Comparison of ENCODE assay signal across 21 cellular contexts in the genomic region with DNA sequence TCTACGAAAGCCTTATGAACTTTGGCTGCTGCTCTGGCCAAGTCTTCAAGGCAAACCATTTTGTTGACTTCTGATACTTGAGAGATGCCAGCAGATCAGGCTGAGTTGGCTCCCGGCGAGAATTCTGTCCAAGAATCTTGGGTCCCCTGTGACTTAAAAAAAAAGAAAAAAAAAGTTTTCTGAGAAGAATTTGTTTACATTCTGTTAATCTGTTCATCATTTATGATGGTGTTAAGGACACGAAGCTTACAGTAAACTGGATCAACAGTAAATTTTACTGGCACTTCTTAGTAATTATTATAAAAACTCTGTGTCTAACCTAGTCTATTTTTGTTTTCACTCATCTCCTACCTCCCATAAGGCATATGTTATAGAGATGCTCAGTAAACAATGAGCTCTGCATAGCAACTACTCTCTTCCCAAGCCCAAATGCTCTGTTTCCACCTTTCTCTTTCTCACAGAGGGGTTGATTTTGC.
A peak's percentile ranks its signal among the peaks of the same experiment; 100 is the strongest.
DNase-seq lines count a peak whose midpoint lies in the region; ATAC-seq, FAIRE-seq and TF ChIP-seq lines count a peak whose summit lies in the region.
"Had no signal": no experiment of that assay in that cellular context is flagged by ENCODE, and none has a peak within 500 bp of the region (broad histone marks: within the 10 kb centered on the region; RNA-seq: fewer than 3 reads in every experiment).

No MANE protein-coding gene starts in this region.

- intact Hi-C loops in IMR-90 (cut with micrococcal nuclease), result no loop called here
- intact Hi-C loops in esophagus squamous epithelium (cut with DNase I), result no loop called here
- intact Hi-C loops in body of pancreas (cut with DNase I), result no loop called here

- H3K4me1 ChIP-seq in IMR-90 (ENCODE audit: control insufficient read depth, insufficient read depth, low read length), result peaks cover 22% of the 10 kb centered on the region
- peaks cover 0 to 26% (median 0%) of the 10 kb centered on the region in 3 donors for H3K4me1 ChIP-seq in esophagus squamous epithelium
- H3K4me1 ChIP-seq in muscle layer of duodenum (ENCODE audit: control insufficient read depth in 1 of 2, insufficient read depth in 2 of 2, low read length in 2 of 2), result peaks cover 0 to 4% of the 10 kb centered on the region in 2 donors
- peaks cover 4% of the 10 kb centered on the region for H3K4me1 ChIP-seq in body of pancreas

- peak overlapping the region; percentile 75 for H3K4me2 ChIP-seq in IMR-90 (ENCODE audit: low read depth, low read length)

- TF ChIP-seq POLR2A in IMR-90 (IDR thresholded peaks at IDR 0.05; ENCODE audit: low read depth, low read length), result no peak
- TF ChIP-seq POLR2A in esophagus squamous epithelium (IDR thresholded peaks at IDR 0.05), result no peak
- TF ChIP-seq POLR2A in body of pancreas (IDR thresholded peaks at IDR 0.05), result no peak

- peak overlapping the region; percentile 97 for H3K27ac ChIP-seq in IMR-90 (ENCODE audit: insufficient read depth, low read length)
- H3K27ac ChIP-seq in esophagus squamous epithelium, result peak overlapping the region in 3 of 4 donors; percentile 45 to 71 (median 53)
- peak overlapping the region; percentile 33 for H3K27ac ChIP-seq in muscle layer of duodenum (ENCODE audit: low read length)
- no peak overlapping the region for H3K27ac ChIP-seq in body of pancreas

- H2BK120ac ChIP-seq in IMR-90 (ENCODE audit: low read depth, low read length), result peak overlapping the region; percentile 98

- no TSS peak for BruUV-seq in IMR-90 (replicated peaks; lab: Mats Ljungman, UMichigan)

- H4K91ac ChIP-seq in IMR-90 (ENCODE audit: insufficient read depth, low read depth, low read length), result peak overlapping the region; percentile 95

- peak overlapping the region; percentile 99 for H3K18ac ChIP-seq in IMR-90 (ENCODE audit: low read depth, low read length)

- dilution Hi-C loops in IMR-90 (cut with HindIII; ENCODE audit: low sequenced_read_pairs, unreplicated experiment), result no loop called here

- peaks cover 11% of the 10 kb centered on the region for H3K9me1 ChIP-seq in IMR-90 (ENCODE audit: insufficient read depth, low read length)

- FAIRE-seq in GM19239 (lab: Jason Lieb, UNC), result no peak
- FAIRE-seq: frontal cortex, GM12878 had no signal

- H2AFZ ChIP-seq in IMR-90 (replicated peaks; ENCODE audit: low read length, poor library complexity), result no peak overlapping the region

- peak; percentile 91 for DNase-seq in AG10803 (ENCODE audit: low read depth)
- DNase-seq in IMR-90, result no peak
- DNase-seq in esophagus squamous epithelium (lab: John Stamatoyannopoulos, UW), result no peak
- DNase-seq in NCI-H2029 (lab: John Stamatoyannopoulos, UW), result no peak
- no peak for DNase-seq in GM19239 (ENCODE audit: insufficient read length, low spot score)
- no peak for DNase-seq in body of pancreas
- no peak for DNase-seq in LoVo (ENCODE audit: low spot score)
- DNase-seq: activated CD8-positive, alpha-beta memory T cell treated with anti-CD3 and anti-CD28 coated beads for 24 hours; activated naive CD8-positive, alpha-beta T cell treated with anti-CD3 and anti-CD28 coated beads for 36 hours; BE2C; caudate nucleus; effector CD4-positive, alpha-beta T cell; KG1; NCI-H1092 treated with DMSO at 0.1 percent for 48 hours; stimulated activated CD4-positive, alpha-beta T cell treated with anti-CD3 and anti-CD28 coated beads, Interleukin-4, amount 100 ng/mL, for 1 hour had no signal

- peak overlapping the region; percentile 100 for H2BK5ac ChIP-seq in IMR-90 (ENCODE audit: low read depth, low read length, poor library complexity, severe bottlenecking)

- no peak for TF ChIP-seq RAD21 in IMR-90 (IDR thresholded peaks at IDR 0.05; ENCODE audit: low read length)

- in situ Hi-C loops in IMR-90 (cut with MboI; ENCODE audit: low sequenced_read_pairs), result no loop called here

- H2AK5ac ChIP-seq in IMR-90 (ENCODE audit: low read depth, low read length), result peak overlapping the region; percentile 82

- H4K20me1 ChIP-seq in IMR-90 (ENCODE audit: insufficient read depth, low read length), result no peaks in the 10 kb centered on the region

- H3K14ac ChIP-seq in IMR-90 (replicated peaks; ENCODE audit: low read depth, low read length), result peak overlapping the region; percentile 78

- peak overlapping the region; percentile 31 for H3K23ac ChIP-seq in IMR-90 (ENCODE audit: low read depth, low read length)

- H3K4me3 ChIP-seq in AG10803 (ENCODE audit: low read length), result peak overlapping the region; percentile 51
- peak overlapping the region; percentile 20; the same call in 1 of the 2 replicates for H3K4me3 ChIP-seq in IMR-90 (ENCODE audit: insufficient read depth, low read depth, low read length)
- no peak overlapping the region for H3K4me3 ChIP-seq in esophagus squamous epithelium
- H3K4me3 ChIP-seq in muscle layer of duodenum (ENCODE audit: low read depth in 1 of 2, low read length in 2 of 2), result no peak overlapping the region
- no peak overlapping the region for H3K4me3 ChIP-seq in body of pancreas
- H3K4me3 ChIP-seq: GM12878, ovary, skin epidermis had no signal

- H4K8ac ChIP-seq in IMR-90 (ENCODE audit: low read depth in 2 of 2, low read length in 2 of 2), result peak overlapping the region; percentile 80 to 92

- CTCF ChIA-PET in IMR-90 (lab: Yijun Ruan, JAX), result interaction anchor here (1.0 kb wide), 1 partner anchor 186 kb away, joined by 3 read pairs; no protein-coding TSS in a partner anchor

- ATAC-seq in IMR-90 (ENCODE audit: low read depth) (peak; percentile 16), body of pancreas (no peak)
- ATAC-seq: activated CD4-positive, CD25-positive, alpha-beta regulatory T cell treated with anti-CD3 and anti-CD28 coated beads, Interleukin-2, amount 50 U/mL, for 24 hours; GM12878 had no signal

- peak overlapping the region; percentile 99 for H4K5ac ChIP-seq in IMR-90 (ENCODE audit: low read depth, low read length)

- H3K4ac ChIP-seq in IMR-90 (ENCODE audit: low read depth, low read length), result peak overlapping the region; percentile 90

- peak overlapping the region; percentile 89 for H3K9ac ChIP-seq in IMR-90 (ENCODE audit: low read depth, low read length)

- H3K36me3 ChIP-seq in IMR-90 (ENCODE audit: control insufficient read depth, insufficient read depth, low read length) (no peaks in the 10 kb centered on the region), esophagus squamous epithelium (no peaks in the 10 kb centered on the region), muscle layer of duodenum (ENCODE audit: control insufficient read depth in 1 of 2, insufficient read depth in 2 of 2, low read length in 2 of 2) (no peaks in the 10 kb centered on the region), body of pancreas (replicated peaks in 1 of 2; ENCODE audit: insufficient read depth in 1 of 2, low read depth in 2 of 2) (no peaks in the 10 kb centered on the region)
- H3K36me3 ChIP-seq: BE2C, ovary had no signal

- H3K56ac ChIP-seq in IMR-90 (ENCODE audit: extremely low read depth, insufficient read depth, low read length), result peak overlapping the region; percentile 85

- H3K9me3 ChIP-seq in IMR-90 (ENCODE audit: control insufficient read depth, insufficient read depth, low read length) (no peaks in the 10 kb centered on the region), esophagus squamous epithelium (no peaks in the 10 kb centered on the region), muscle layer of duodenum (ENCODE audit: control insufficient read depth in 1 of 2, low read length in 2 of 2) (no peaks in the 10 kb centered on the region), body of pancreas (no peaks in the 10 kb centered on the region)
- H3K9me3 ChIP-seq: BE2C, ovary had no signal

- TF ChIP-seq CTCF in AG10803 (conservative IDR thresholded peaks at IDR 0.05; ENCODE audit: low read length), result no peak
- TF ChIP-seq CTCF in IMR-90 (conservative IDR thresholded peaks at IDR 0.05; ENCODE audit: low read depth, low read length), result no peak
- TF ChIP-seq CTCF in esophagus squamous epithelium (IDR thresholded peaks at IDR 0.05), result no peak
- TF ChIP-seq CTCF in body of pancreas (IDR thresholded peaks at IDR 0.05), result no peak

- POLR2A ChIA-PET in IMR-90 (lab: Charles Lee; ENCODE audit: unreplicated experiment), result interaction anchor here (1.3 to 2.0 kb wide), 2 partner anchors 10 to 21 kb away, joined by 4 to 5 read pairs; no protein-coding TSS in a partner anchor

- H2BK20ac ChIP-seq in IMR-90 (ENCODE audit: low read depth, low read length), result peak overlapping the region; percentile 89

- peak overlapping the region; percentile 99 for H2BK15ac ChIP-seq in IMR-90 (ENCODE audit: low read depth, low read length)

- H3K79me1 ChIP-seq in IMR-90 (ENCODE audit: low read depth in 1 of 2, low read length in 2 of 2), result peaks cover 0 to 5% of the 10 kb centered on the region in 2 experiments; a peak in 2 of 4 replicates

- no peak overlapping the region for H2AK9ac ChIP-seq in IMR-90 (replicated peaks; ENCODE audit: low read depth, low read length, poor library complexity)

- WGBS in IMR-90 (ENCODE audit: extremely low coverage in 2 of 2, insufficient read length in 1 of 2), 2 experiments, result no CpG with 5 or more reads among the region's 4 CpGs
- 45% methylated on average over 4 of the region's 4 CpGs for WGBS in esophagus squamous epithelium, 2 donors
- WGBS in body of pancreas, 2 donors, result 40 to 49% methylated on average over 4 of the region's 4 CpGs

- H3K27me3 ChIP-seq in IMR-90 (ENCODE audit: control insufficient read depth, insufficient read depth, low read length) (no peaks in the 10 kb centered on the region), esophagus squamous epithelium (no peaks in the 10 kb centered on the region), muscle layer of duodenum (ENCODE audit: low read depth, low read length) (no peaks in the 10 kb centered on the region), body of pancreas (no peaks in the 10 kb centered on the region)
- H3K27me3 ChIP-seq: BE2C, ovary had no signal

TF ChIP-seq in IMR-90, 13 proteins besides CTCF, POLR2A, EP300 and RAD21:
- TF ChIP-seq NFE2L2 (IDR thresholded peaks at IDR 0.05; ENCODE audit: low read depth, low read length), result no peak
- TF ChIP-seq, protein P1, sequence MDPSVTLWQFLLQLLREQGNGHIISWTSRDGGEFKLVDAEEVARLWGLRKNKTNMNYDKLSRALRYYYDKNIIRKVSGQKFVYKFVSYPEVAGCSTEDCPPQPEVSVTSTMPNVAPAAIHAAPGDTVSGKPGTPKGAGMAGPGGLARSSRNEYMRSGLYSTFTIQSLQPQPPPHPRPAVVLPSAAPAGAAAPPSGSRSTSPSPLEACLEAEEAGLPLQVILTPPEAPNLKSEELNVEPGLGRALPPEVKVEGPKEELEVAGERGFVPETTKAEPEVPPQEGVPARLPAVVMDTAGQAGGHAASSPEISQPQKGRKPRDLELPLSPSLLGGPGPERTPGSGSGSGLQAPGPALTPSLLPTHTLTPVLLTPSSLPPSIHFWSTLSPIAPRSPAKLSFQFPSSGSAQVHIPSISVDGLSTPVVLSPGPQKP (IDR thresholded peaks at IDR 0.05; ENCODE audit: borderline replicate concordance, low read depth, low read length), result no peak
- no peak for TF ChIP-seq BHLHE40 (IDR thresholded peaks at IDR 0.05; ENCODE audit: low read depth, low read length)
- no peak for TF ChIP-seq FOS (IDR thresholded peaks at IDR 0.05; ENCODE audit: low read depth, low read length)
- no peak for TF ChIP-seq RFX5 (IDR thresholded peaks at IDR 0.05; ENCODE audit: low read depth, low read length)
- no peak for TF ChIP-seq MAFK (IDR thresholded peaks at IDR 0.05; ENCODE audit: low read depth, low read length)
- TF ChIP-seq CEBPB (IDR thresholded peaks at IDR 0.05; ENCODE audit: low read depth, low read length), result no peak

Comparison
In these comparisons a context has a peak if more than half of its experiments do, and no peak if none do; other contexts are left out.
1. H3K4me3 ChIP-seq: peak in AG10803 (single experiment) and IMR-90 (single experiment); none in esophagus squamous epithelium (0 of 4), muscle layer of duodenum (0 of 2) and body of pancreas (0 of 2).
2. H3K27ac ChIP-seq: peak in IMR-90 (single experiment), esophagus squamous epithelium (3 of 4) and muscle layer of duodenum (single experiment); none in body of pancreas (0 of 4).